Comparison of ENCODE assay signal across 16 cellular contexts in genomic region chr5:148799737-148800527, GRCh38. TPM values are rescaled to one million over a fixed set of nuclear protein-coding genes. Genes with fewer than 3 reads are reported as not detected.
DNase-seq lines count a peak whose midpoint lies in the region; ATAC-seq and TF ChIP-seq lines count a peak whose summit lies in the region.
"Had no signal": no experiment of that assay in that cellular context is flagged by ENCODE, and none has a peak within 500 bp of the region (broad histone marks: within the 10 kb centered on the region; RNA-seq: fewer than 3 reads in every experiment).

No MANE protein-coding gene starts in this region.

- no peak for TF ChIP-seq POLR2A in IMR-90 (IDR thresholded peaks at IDR 0.05; ENCODE audit: low read depth, low read length)

- H2BK120ac ChIP-seq in IMR-90 (ENCODE audit: low read depth, low read length) = no peak overlapping the region

- H2BK5ac ChIP-seq in IMR-90 (ENCODE audit: low read depth, low read length, poor library complexity, severe bottlenecking) = no peak overlapping the region

- H3K4me2 ChIP-seq in IMR-90 (ENCODE audit: low read depth, low read length) = no peak overlapping the region
- H3K4me2 ChIP-seq: GM23338 had no signal

- H3K9me3 Mint-ChIP-seq in activated T-cell treated with anti-CD3 and anti-CD28 coated beads, Interleukin-2, amount 50 U/mL, for 24 hours = peaks cover 4% of the 10 kb centered on the region
- H3K9me3 Mint-ChIP-seq in activated naive CD8-positive, alpha-beta T cell treated with anti-CD3 and anti-CD28 coated beads for 36 hours = peaks cover 6% of the 10 kb centered on the region
- H3K9me3 Mint-ChIP-seq: GM23338; natural killer cell treated with Interleukin-12 subunit alpha and Interleukin-12 subunit beta and Interleukin-15 and Interleukin-18, amount 100 ng/mL, for 72 hours had no signal

- no peak overlapping the region for H2BK15ac ChIP-seq in IMR-90 (ENCODE audit: low read depth, low read length)

- no peak overlapping the region for H3K56ac ChIP-seq in IMR-90 (ENCODE audit: extremely low read depth, insufficient read depth, low read length)

- H2AFZ ChIP-seq in IMR-90 (replicated peaks; ENCODE audit: low read length, poor library complexity) = no peak overlapping the region
- H2AFZ ChIP-seq: GM23338 had no signal

- H4K20me1 ChIP-seq in IMR-90 (ENCODE audit: insufficient read depth, low read length) = no peaks in the 10 kb centered on the region

- peaks cover 21% of the 10 kb centered on the region for H3K27me3 Mint-ChIP-seq in activated T-cell treated with anti-CD3 and anti-CD28 coated beads, Interleukin-2, amount 50 U/mL, for 24 hours
- H3K27me3 Mint-ChIP-seq in activated naive CD8-positive, alpha-beta T cell treated with anti-CD3 and anti-CD28 coated beads for 36 hours = peaks cover 12% of the 10 kb centered on the region

- H3K9me3 ChIP-seq in IMR-90 (ENCODE audit: control insufficient read depth, insufficient read depth, low read length) = no peaks in the 10 kb centered on the region

- H3K36me3 ChIP-seq in IMR-90 (ENCODE audit: control insufficient read depth, insufficient read depth, low read length) = no peaks in the 10 kb centered on the region

- no peak overlapping the region for H3K9ac ChIP-seq in IMR-90 (ENCODE audit: low read depth, low read length)

- peaks cover 6% of the 10 kb centered on the region for H3K9me1 ChIP-seq in IMR-90 (ENCODE audit: insufficient read depth, low read length)

- H3K36me3 Mint-ChIP-seq in activated T-cell treated with anti-CD3 and anti-CD28 coated beads, Interleukin-2, amount 50 U/mL, for 24 hours (ENCODE audit: low read depth) = no peaks in the 10 kb centered on the region
- no peaks in the 10 kb centered on the region for H3K36me3 Mint-ChIP-seq in activated naive CD8-positive, alpha-beta T cell treated with anti-CD3 and anti-CD28 coated beads for 36 hours
- H3K36me3 Mint-ChIP-seq: natural killer cell treated with Interleukin-12 subunit alpha and Interleukin-12 subunit beta and Interleukin-15 and Interleukin-18, amount 100 ng/mL, for 72 hours had no signal

- H3K27me3 ChIP-seq in IMR-90 (ENCODE audit: control insufficient read depth, insufficient read depth, low read length) = no peaks in the 10 kb centered on the region

- no peak overlapping the region for H3K27ac ChIP-seq in IMR-90 (ENCODE audit: insufficient read depth, low read length)

- H3K4ac ChIP-seq in IMR-90 (ENCODE audit: low read depth, low read length) = no peak overlapping the region

- H4K91ac ChIP-seq in IMR-90 (ENCODE audit: insufficient read depth, low read depth, low read length) = no peak overlapping the region

- DNase-seq in activated T-cell treated with anti-CD3 and anti-CD28 coated beads, Interleukin-2, amount 50 U/mL, for 24 hours = no peak
- DNase-seq in activated T-cell treated with anti-CD3 and anti-CD28 coated beads for 4 hours (no peak), IMR-90 (peak; percentile 64), cerebellar cortex (ENCODE audit: low spot score) (no peak), left lobe of liver (ENCODE audit: low spot score) (no peak)
- DNase-seq in activated naive CD8-positive, alpha-beta T cell treated with anti-CD3 and anti-CD28 coated beads for 36 hours = no peak
- no peak for DNase-seq in stimulated activated naive CD8-positive, alpha-beta T cell treated with anti-CD3 and anti-CD28 coated beads, Interleukin-15, Interleukin-2, amounts not matched to agents 100 U/mL and 50 U/mL, for 24 hours
- DNase-seq: activated gamma-delta T cell treated with Interleukin-2 at 50 U/mL for 16 hours; COR-L47; Kasumi-1; NCI-H187; stimulated activated CD4-positive, alpha-beta T cell treated with anti-CD3 and anti-CD28 coated beads, Interleukin-12 subunit alpha, Interleukin-12 subunit beta, amount 100 ng/mL, for 4 hours; T-helper 9 cell had no signal

- TF ChIP-seq CTCF in IMR-90 (conservative IDR thresholded peaks at IDR 0.05; ENCODE audit: low read depth, low read length) = no peak

- ATAC-seq in IMR-90 (ENCODE audit: low read depth) (peak; percentile 44; the same call in 1 of the 2 replicates), HG03175 (IDR thresholded peaks at IDR 0.05; ENCODE audit: unreplicated experiment) (no peak), left lobe of liver (no peak)
- ATAC-seq in stimulated activated naive CD8-positive, alpha-beta T cell treated with anti-CD3 and anti-CD28 coated beads, Interleukin-15, Interleukin-2, amounts not matched to agents 100 U/mL and 50 U/mL, for 24 hours = peak; percentile 74
- ATAC-seq: GM23338; natural killer cell treated with Interleukin-12 subunit alpha and Interleukin-12 subunit beta and Interleukin-15 and Interleukin-18, amount 100 ng/mL, for 72 hours had no signal

- H3K4me1 Mint-ChIP-seq in activated T-cell treated with anti-CD3 and anti-CD28 coated beads, Interleukin-2, amount 50 U/mL, for 24 hours (ENCODE audit: low read depth) = peaks cover 51% of the 10 kb centered on the region
- H3K4me1 Mint-ChIP-seq in activated naive CD8-positive, alpha-beta T cell treated with anti-CD3 and anti-CD28 coated beads for 36 hours = peaks cover 40% of the 10 kb centered on the region
- H3K4me1 Mint-ChIP-seq: GM23338 had no signal

- H3K23ac ChIP-seq in IMR-90 (ENCODE audit: low read depth, low read length) = no peak overlapping the region

- no peak overlapping the region for H3K4me3 ChIP-seq in IMR-90 (ENCODE audit: insufficient read depth, low read depth, low read length)
- H3K4me3 ChIP-seq: GM23338 had no signal

- dilution Hi-C loops in IMR-90 (cut with HindIII; ENCODE audit: low sequenced_read_pairs, unreplicated experiment) = no loop called here

- H3K79me1 ChIP-seq in IMR-90 (ENCODE audit: low read depth in 1 of 2, low read length in 2 of 2) = no peaks in the 10 kb centered on the region

- H3K27ac Mint-ChIP-seq in activated T-cell treated with anti-CD3 and anti-CD28 coated beads, Interleukin-2, amount 50 U/mL, for 24 hours = peak overlapping the region; percentile 92
- peak overlapping the region; percentile 73 for H3K27ac Mint-ChIP-seq in activated naive CD8-positive, alpha-beta T cell treated with anti-CD3 and anti-CD28 coated beads for 36 hours
- H3K27ac Mint-ChIP-seq: GM23338; natural killer cell treated with Interleukin-12 subunit alpha and Interleukin-12 subunit beta and Interleukin-15 and Interleukin-18, amount 100 ng/mL, for 72 hours had no signal

- WGBS in IMR-90 (ENCODE audit: extremely low coverage in 2 of 2, insufficient read length in 1 of 2), 2 experiments = no CpG with 5 or more reads among the region's 9 CpGs

- BruUV-seq in IMR-90 (replicated peaks; lab: Mats Ljungman, UMichigan) = no TSS peak

- H2AK5ac ChIP-seq in IMR-90 (ENCODE audit: low read depth, low read length) = no peak overlapping the region

- H3K4me3 Mint-ChIP-seq in activated T-cell treated with anti-CD3 and anti-CD28 coated beads, Interleukin-2, amount 50 U/mL, for 24 hours = no peak overlapping the region
- H3K4me3 Mint-ChIP-seq in activated naive CD8-positive, alpha-beta T cell treated with anti-CD3 and anti-CD28 coated beads for 36 hours = no peak overlapping the region
- H3K4me3 Mint-ChIP-seq: GM23338; natural killer cell treated with Interleukin-12 subunit alpha and Interleukin-12 subunit beta and Interleukin-15 and Interleukin-18, amount 100 ng/mL, for 72 hours had no signal

- H3K4me1 ChIP-seq in IMR-90 (ENCODE audit: control insufficient read depth, insufficient read depth, low read length) = 0 out of 2 replicates have a peak, but pooled peaks cover 3% of the 10 kb centered on the region

- POLR2A ChIA-PET in IMR-90 (lab: Charles Lee; ENCODE audit: unreplicated experiment) = no interaction called here

- H2AK9ac ChIP-seq in IMR-90 (replicated peaks; ENCODE audit: low read depth, low read length, poor library complexity) = no peak overlapping the region

- no peak overlapping the region for H3K18ac ChIP-seq in IMR-90 (ENCODE audit: low read depth, low read length)

- CTCF ChIA-PET in IMR-90 (lab: Yijun Ruan, JAX) = no interaction called here

- H2BK20ac ChIP-seq in IMR-90 (ENCODE audit: low read depth, low read length) = no peak overlapping the region

- no peak overlapping the region for H4K8ac ChIP-seq in IMR-90 (ENCODE audit: low read depth in 2 of 2, low read length in 2 of 2)

- no peak for TF ChIP-seq RAD21 in IMR-90 (IDR thresholded peaks at IDR 0.05; ENCODE audit: low read length)

- H3K14ac ChIP-seq in IMR-90 (replicated peaks; ENCODE audit: low read depth, low read length) = no peak overlapping the region

- in situ Hi-C loops in IMR-90 (cut with MboI; ENCODE audit: low sequenced_read_pairs) = no loop called here

- intact Hi-C loops in IMR-90 (cut with micrococcal nuclease) = no loop called here

- no peak overlapping the region for H4K5ac ChIP-seq in IMR-90 (ENCODE audit: low read depth, low read length)

TF ChIP-seq in IMR-90, 13 proteins besides CTCF, POLR2A, EP300 and RAD21 (continues in another document):
- no peak for TF ChIP-seq MAZ (IDR thresholded peaks at IDR 0.05; ENCODE audit: borderline replicate concordance, low read depth, low read length)
- no peak for TF ChIP-seq CHD1 (IDR thresholded peaks at IDR 0.05; ENCODE audit: low read depth, low read length)
- TF ChIP-seq CEBPB (IDR thresholded peaks at IDR 0.05; ENCODE audit: low read depth, low read length) = no peak
- no peak for TF ChIP-seq NFE2L2 (IDR thresholded peaks at IDR 0.05; ENCODE audit: low read depth, low read length)
- TF ChIP-seq RCOR1 (IDR thresholded peaks at IDR 0.05; ENCODE audit: insufficient replicate concordance, low read length) = no peak
- TF ChIP-seq USF2 (IDR thresholded peaks at IDR 0.05; ENCODE audit: low read depth, low read length) = no peak
- TF ChIP-seq FOS (IDR thresholded peaks at IDR 0.05; ENCODE audit: low read depth, low read length) = no peak
- no peak for TF ChIP-seq MXI1 (IDR thresholded peaks at IDR 0.05; ENCODE audit: borderline replicate concordance, low read depth, low read length)
- no peak for TF ChIP-seq MAFK (IDR thresholded peaks at IDR 0.05; ENCODE audit: low read depth, low read length)
- no peak for TF ChIP-seq BHLHE40 (IDR thresholded peaks at IDR 0.05; ENCODE audit: low read depth, low read length)
- no peak for TF ChIP-seq RFX5 (IDR thresholded peaks at IDR 0.05; ENCODE audit: low read depth, low read length)

RNA-seq across cellular contexts. Expression of gene ADRB2, which starts 26.5 kb away (rescaled TPM):
- total RNA-seq in IMR-90 (2012; rRNA removed) = 3.4 and 4.4 TPM in 2 replicates
- 1.6 and 2.7 TPM in 2 replicates for polyA plus RNA-seq in IMR-90 (2012; rRNA removed)
- polyA plus RNA-seq in IMR-90 (2012; cell fraction: cytosol; rRNA removed) = 1.6 and 1.9 TPM in 2 replicates
- polyA plus RNA-seq in IMR-90 (2012; cell fraction: nucleus; rRNA removed; ENCODE audit: low replicate concordance) = 2.0 and 2.4 TPM in 2 replicates
- under 1 TPM; 0.18 to 0.23 TPM for total RNA-seq in activated naive CD8-positive, alpha-beta T cell treated with anti-CD3 and anti-CD28 coated beads for 36 hours
- 1.6 TPM for total RNA-seq in left lobe of liver

Comparison
In these comparisons a context has a peak if more than half of its experiments do, and no peak if none do; other contexts are left out.
1. ATAC-seq: peak in IMR-90 (single experiment) and stimulated activated naive CD8-positive, alpha-beta T cell treated with anti-CD3 and anti-CD28 coated beads, Interleukin-15, Interleukin-2, amounts not matched to agents 100 U/mL and 50 U/mL, for 24 hours (single experiment); none in HG03175 (single experiment) and left lobe of liver (single experiment).